Comparison of ENCODE assay signal across 8 cellular contexts in the genomic region with DNA sequence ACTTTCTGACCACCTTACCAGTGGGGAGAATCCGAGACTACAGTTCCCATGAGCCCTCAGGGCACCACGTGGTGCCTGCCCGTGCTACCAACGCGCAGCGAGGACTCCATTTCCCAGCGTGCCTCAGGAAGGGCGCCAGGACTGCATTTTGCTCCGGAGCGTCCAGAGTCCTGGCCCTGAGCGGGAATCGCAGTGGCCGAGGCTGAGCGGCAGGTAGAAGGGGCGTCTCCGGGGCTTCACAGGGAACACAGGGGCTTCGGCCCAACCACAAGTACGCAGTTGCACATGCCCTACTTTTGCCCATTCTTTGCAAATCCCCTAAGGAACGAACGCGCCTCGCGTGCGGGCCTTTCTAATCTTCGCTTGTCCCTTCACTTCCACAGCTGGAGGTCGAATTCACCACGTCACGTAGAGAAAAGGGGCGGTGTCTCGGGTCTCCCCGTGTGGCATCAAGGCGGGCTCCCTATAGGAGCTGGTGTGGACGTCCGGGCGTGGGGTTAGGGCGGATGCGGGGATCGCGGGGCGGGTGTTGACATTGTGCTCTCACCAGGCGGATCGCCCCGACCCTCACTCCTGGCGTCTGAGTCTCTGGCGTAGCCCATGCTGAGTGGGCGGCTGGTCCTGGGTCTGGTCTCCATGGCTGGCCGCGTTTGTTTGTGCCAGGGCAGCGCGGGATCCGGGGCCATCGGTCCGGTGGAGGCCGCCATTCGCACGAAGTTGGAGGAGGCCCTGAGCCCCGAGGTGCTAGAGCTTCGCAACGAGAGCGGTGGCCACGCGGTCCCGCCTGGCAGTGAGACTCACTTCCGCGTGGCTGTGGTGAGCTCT. TPM values are rescaled to one million over a fixed set of nuclear protein-coding genes. Genes with fewer than 3 reads are reported as not detected.
DNase-seq lines count a peak whose midpoint lies in the region; ATAC-seq and TF ChIP-seq lines count a peak whose summit lies in the region.

A gene with protein sequence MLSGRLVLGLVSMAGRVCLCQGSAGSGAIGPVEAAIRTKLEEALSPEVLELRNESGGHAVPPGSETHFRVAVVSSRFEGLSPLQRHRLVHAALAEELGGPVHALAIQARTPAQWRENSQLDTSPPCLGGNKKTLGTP (plus strand): TSS at position 109 of the 825 bp plus-strand sequence. CDS start 492 bp downstream, at position 601.

- H3K4me3 ChIP-seq in HUES64 (ENCODE audit: low read length) = peak within 1 kb of the TSS; percentile 65
- H3K4me3 ChIP-seq in mucosa of descending colon = peak within 1 kb of the TSS; percentile 20

- DNase-seq in COLO829 (ENCODE audit: low spot score) (peak; percentile 99), OCI-M1 (lab: John Stamatoyannopoulos, UW) (peak; percentile 96), epithelial cell of prostate (ENCODE audit: low read depth, low spot score) (peak; percentile 33), mucosa of descending colon (peak; percentile 93 to 94 (median 94))
- DNase-seq in activated T-cell treated with anti-CD3 and anti-CD28 coated beads, Interleukin-2, amount 50 U/mL, for 1 hour = peak; percentile 79
- DNase-seq in stimulated activated CD8-positive, alpha-beta memory T cell treated with anti-CD3 and anti-CD28 coated beads, Interleukin-4, amount 100 ng/mL, for 24 hours (ENCODE audit: low read depth) = peak; percentile 71

- no peak for TF ChIP-seq CTCF in mucosa of descending colon (IDR thresholded peaks at IDR 0.05)

- H3K4me1 ChIP-seq in HUES64 (ENCODE audit: insufficient read depth, low read length) (no peaks in the 10 kb centered on the region), mucosa of descending colon (ENCODE audit: low read depth) (peaks cover 5% of the 10 kb centered on the region)

- peaks cover 4% of the 10 kb centered on the region; the same call in 1 of the 2 replicates for H3K36me3 ChIP-seq in HUES64 (ENCODE audit: insufficient read depth, low read length)
- no peaks in the 10 kb centered on the region for H3K36me3 ChIP-seq in mucosa of descending colon (ENCODE audit: low read depth)

- H3K27me3 ChIP-seq in HUES64 (ENCODE audit: insufficient read depth, low read length) = no peaks in the 10 kb centered on the region

- intact Hi-C loops in mucosa of descending colon (cut with DNase I, micrococcal nuclease) = no loop called here

- ATAC-seq in GM21390 (IDR thresholded peaks at IDR 0.05; ENCODE audit: unreplicated experiment) = peak; percentile 95
- ATAC-seq in mucosa of descending colon = peak; percentile 100

- WGBS in HUES64 = 44% methylated on average over 65 of the region's 65 CpGs

- H3K9me3 ChIP-seq in HUES64 (ENCODE audit: insufficient read depth, low read depth, low read length) = no peaks in the 10 kb centered on the region
- H3K9me3 ChIP-seq in mucosa of descending colon = no peaks in the 10 kb centered on the region

- H3K27ac ChIP-seq in HUES64 (ENCODE audit: low read depth, low read length) (0 out of 2 replicates have a peak within 1 kb of the TSS, but pooled peaks have one; percentile 14), epithelial cell of prostate (peak within 1 kb of the TSS; percentile 31)

- peak within 1 kb of the TSS; percentile 75 for H3K9ac ChIP-seq in HUES64 (ENCODE audit: low read depth, low read length)

RNA-seq across cellular contexts. Expression of the gene that starts here (rescaled TPM):
- polyA plus RNA-seq in HUES64 (2013, experiment 1 of 2) = 3.7 TPM
- polyA plus RNA-seq in HUES64 (2013, experiment 2 of 2) = 5.2 TPM
- 10 to 100 TPM; 10.7 to 18.1 (median 13.2) TPM for total RNA-seq in mucosa of descending colon

Comparison
In these comparisons a context has a peak if more than half of its experiments do, and no peak if none do; other contexts are left out.
1. Peak in every context shown above with its lines: DNase-seq, ATAC-seq, H3K4me3 ChIP-seq and H3K27ac ChIP-seq.
2. DNase-seq: peak in every context shown above with its lines; median percentile 99 in COLO829; 96 in OCI-M1; 94 in mucosa of descending colon; 79 in activated T-cell treated with anti-CD3 and anti-CD28 coated beads, Interleukin-2, amount 50 U/mL, for 1 hour; 71 in stimulated activated CD8-positive, alpha-beta memory T cell treated with anti-CD3 and anti-CD28 coated beads, Interleukin-4, amount 100 ng/mL, for 24 hours; 33 in epithelial cell of prostate.